Comparison of ENCODE assay signal across 7 cellular contexts in genomic region chr13:29508130-29508873, GRCh38.
DNase-seq lines count a peak whose midpoint lies in the region; ATAC-seq, FAIRE-seq and TF ChIP-seq lines count a peak whose summit lies in the region.

No MANE protein-coding gene starts in this region.

- ATAC-seq in HG02885 (IDR thresholded peaks at IDR 0.05; ENCODE audit: poor library complexity, unreplicated experiment) (peak; percentile 72), left colon (peak; percentile 90)

- TF ChIP-seq POLR2A in GM12891 (IDR thresholded peaks at IDR 0.05; ENCODE audit: low read depth, low read length), result no peak

- FAIRE-seq in GM12891 (lab: Jason Lieb, UNC), result peak; percentile 89

- intact Hi-C loops in left colon (cut with DNase I, micrococcal nuclease), result loop anchor here in 1 of 2 donors (5.0 to 10.0 kb wide), 2 partner anchors 196 to 604 kb away; no protein-coding TSS in a partner anchor

- peak; percentile 80 for DNase-seq in GM12891 (ENCODE audit: insufficient read length, low spot score)
- peak; percentile 66 to 90 for DNase-seq in NCI-H524 (lab: John Stamatoyannopoulos, UW)
- DNase-seq in activated CD4-positive, alpha-beta T cell treated with anti-CD3 and anti-CD28 coated beads for 1 hour, result peak; percentile 62
- DNase-seq in cerebellar cortex (ENCODE audit: low spot score), result peak; percentile 93
- DNase-seq in left colon, result peak; percentile 68 to 87
- DNase-seq in stimulated activated CD4-positive, alpha-beta T cell treated with anti-CD3 and anti-CD28 coated beads, Interleukin-2, amount 100 ng/mL, for 48 hours, result peak; percentile 75 to 77

TF ChIP-seq in GM12891, 5 proteins besides CTCF, POLR2A, EP300 and RAD21:
- no peak for TF ChIP-seq PAX5 (IDR thresholded peaks at IDR 0.05; ENCODE audit: insufficient read depth, low read length, severe bottlenecking)
- no peak for TF ChIP-seq SPI1 (IDR thresholded peaks at IDR 0.05; ENCODE audit: low read depth, low read length)
- TF ChIP-seq TAF1 (IDR thresholded peaks at IDR 0.05; ENCODE audit: low read depth, low read length), result no peak
- no peak for TF ChIP-seq POLR2AphosphoS5 (IDR thresholded peaks at IDR 0.05; ENCODE audit: low read depth, low read length)
- TF ChIP-seq POU2F2 (IDR thresholded peaks at IDR 0.05; ENCODE audit: low read depth, low read length), result no peak; the same call in 1 of the 2 replicates
TF ChIP-seq in GM12891: peak in this region for 0.

Comparison
In these comparisons a context has a peak if more than half of its experiments do, and no peak if none do; other contexts are left out.
1. Peak in every context shown above with its lines: DNase-seq and ATAC-seq.